Comparison of ENCODE assay signal across 18 cellular contexts in the genomic region with DNA sequence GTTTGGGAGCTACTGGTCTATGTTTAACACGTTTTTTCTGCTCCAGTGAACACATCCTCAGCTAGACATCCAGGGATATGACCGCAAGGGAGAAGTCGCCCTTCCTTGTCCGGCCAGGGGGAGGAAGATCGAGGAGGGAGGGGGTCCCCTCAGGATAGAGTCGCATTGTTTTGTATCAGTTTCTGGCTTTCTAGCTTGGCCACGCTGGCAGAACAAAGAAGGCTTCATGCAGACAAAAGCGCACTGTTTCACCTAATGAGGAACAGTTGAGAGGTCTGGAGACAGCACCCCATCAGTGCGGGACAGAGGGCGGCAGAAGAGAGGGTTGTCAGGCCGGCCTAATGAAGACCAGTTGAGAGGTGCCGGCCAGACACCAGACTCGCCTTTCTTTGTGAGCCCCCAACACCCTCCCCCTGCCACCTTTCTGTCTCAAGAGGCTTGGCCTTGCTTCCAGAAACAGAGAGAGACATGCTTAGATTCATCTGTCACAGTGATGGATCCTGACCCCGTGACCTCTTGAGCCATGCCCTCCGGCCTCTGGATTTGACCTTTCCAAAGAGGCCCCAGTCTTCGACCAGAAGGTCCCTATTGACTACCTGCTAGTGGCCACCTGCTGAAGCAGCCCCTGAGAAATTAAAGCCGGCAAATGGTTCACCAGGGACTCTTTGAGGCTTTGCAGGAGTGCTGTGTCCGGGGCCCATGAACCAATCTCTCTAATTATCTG.
DNase-seq lines count a peak whose midpoint lies in the region; ATAC-seq and TF ChIP-seq lines count a peak whose summit lies in the region.
"Had no signal": no experiment of that assay in that cellular context is flagged by ENCODE, and none has a peak within 500 bp of the region (broad histone marks: within the 10 kb centered on the region; RNA-seq: fewer than 3 reads in every experiment).

No MANE protein-coding gene starts in this region.

- no peak for ATAC-seq in CD4-positive, alpha-beta T cell (ENCODE audit: poor library complexity)
- ATAC-seq: HCT116, K562 had no signal

- H3K4me1 ChIP-seq in mesenchymal stem cell (ENCODE audit: control insufficient read depth, insufficient read depth, low read depth, low read length) (peaks cover 3% of the 10 kb centered on the region), trophoblast cell (ENCODE audit: control insufficient read depth in 1 of 2, insufficient read depth in 2 of 2, low read length in 2 of 2) (peaks cover 15 to 24% of the 10 kb centered on the region in 2 experiments), GM23248 (ENCODE audit: insufficient read depth) (peaks cover 28% of the 10 kb centered on the region), mammary epithelial cell (ENCODE audit: insufficient read depth, low read length) (peaks cover 17% of the 10 kb centered on the region)
- H3K4me1 ChIP-seq: Peyer's patch had no signal

- no peak overlapping the region for H2BK120ac ChIP-seq in mesenchymal stem cell (ENCODE audit: low read depth, low read length)
- peak overlapping the region; percentile 15 for H2BK120ac ChIP-seq in trophoblast cell (ENCODE audit: insufficient read depth, low read length, poor library complexity)

- H3K4me3 Mint-ChIP-seq in CD4-positive, alpha-beta T cell: no peak overlapping the region

- no peaks in the 10 kb centered on the region for H3K9me2 ChIP-seq in GM23248 (ENCODE audit: insufficient read depth)

- H3K27ac ChIP-seq in mesenchymal stem cell (ENCODE audit: low read length, poor library complexity, severe bottlenecking) (no peak overlapping the region), trophoblast cell (ENCODE audit: low read depth, low read length) (peak overlapping the region; percentile 16), coronary artery (no peak overlapping the region), GM23248 (no peak overlapping the region), mammary epithelial cell (ENCODE audit: insufficient read depth, low read depth, low read length) (no peak overlapping the region)
- H3K27ac ChIP-seq in CD4-positive, alpha-beta T cell (ENCODE audit: low read depth, low read length): no peak overlapping the region
- H3K27ac ChIP-seq: C4-2B, HL-60, Peyer's patch had no signal

- H3K4me1 Mint-ChIP-seq in CD4-positive, alpha-beta T cell (ENCODE audit: low read depth): no peaks in the 10 kb centered on the region

- in situ Hi-C loops in GM23248 (cut with MboI): no loop called here
- in situ Hi-C loops in mammary epithelial cell (cut with MboI; ENCODE audit: low sequenced_read_pairs in 2 of 2): no loop called here

- H3K27me3 ChIP-seq in mesenchymal stem cell (ENCODE audit: control insufficient read depth in 1 of 2, insufficient read depth in 1 of 2, low read length in 2 of 2) (no peaks in the 10 kb centered on the region), trophoblast cell (ENCODE audit: insufficient read depth, low read length) (no peaks in the 10 kb centered on the region), GM23248 (replicated peaks; ENCODE audit: insufficient read depth) (no peaks in the 10 kb centered on the region), mammary epithelial cell (ENCODE audit: insufficient read depth, low read length) (no peaks in the 10 kb centered on the region)
- no peaks in the 10 kb centered on the region for H3K27me3 ChIP-seq in CD4-positive, alpha-beta T cell (ENCODE audit: control insufficient read depth, insufficient read depth, low read length)
- H3K27me3 ChIP-seq: Peyer's patch had no signal

- H3K27ac Mint-ChIP-seq in CD4-positive, alpha-beta T cell: no peak overlapping the region

- H4K20me1 ChIP-seq in GM23248 (ENCODE audit: insufficient read depth) (no peaks in the 10 kb centered on the region), mammary epithelial cell (ENCODE audit: insufficient read depth, low read length) (no peaks in the 10 kb centered on the region)

- BruUV-seq in mammary epithelial cell (replicated peaks; lab: Mats Ljungman, UMichigan): no TSS peak

- CTCF ChIA-PET in CD4-positive, alpha-beta T cell (lab: Charles Lee): no interaction called here
- CTCF ChIA-PET in mammary epithelial cell (lab: Charles Lee; ENCODE audit: low non-redundant PET): no interaction called here

- peaks cover 17% of the 10 kb centered on the region for H3K9me3 Mint-ChIP-seq in CD4-positive, alpha-beta T cell

- H2BK12ac ChIP-seq in mesenchymal stem cell (ENCODE audit: low read length in 2 of 2) (peak overlapping the region; percentile 31 to 37), trophoblast cell (ENCODE audit: low read length) (peak overlapping the region; percentile 54)

- H3K23ac ChIP-seq in mesenchymal stem cell (ENCODE audit: low read length in 2 of 2): no peak overlapping the region
- no peak overlapping the region for H3K23ac ChIP-seq in trophoblast cell (ENCODE audit: low read length)

- H3K4me3 ChIP-seq in mesenchymal stem cell (ENCODE audit: insufficient read depth in 1 of 2, low read depth in 1 of 2, low read length in 2 of 2): no peak overlapping the region
- no peak overlapping the region for H3K4me3 ChIP-seq in trophoblast cell (ENCODE audit: low read depth, low read length)
- no peak overlapping the region for H3K4me3 ChIP-seq in coronary artery
- H3K4me3 ChIP-seq in GM23248: no peak overlapping the region
- no peak overlapping the region for H3K4me3 ChIP-seq in mammary epithelial cell (replicated peaks in 1 of 3; ENCODE audit: insufficient read depth in 1 of 3, low read depth in 2 of 3, low read length in 3 of 3)
- H3K4me3 ChIP-seq: K562, Peyer's patch had no signal

- H3K79me2 ChIP-seq in trophoblast cell (ENCODE audit: control insufficient read depth, insufficient read depth, low read length, poor library complexity): no peaks in the 10 kb centered on the region
- no peaks in the 10 kb centered on the region for H3K79me2 ChIP-seq in GM23248 (ENCODE audit: insufficient read depth)
- no peaks in the 10 kb centered on the region for H3K79me2 ChIP-seq in mammary epithelial cell (ENCODE audit: insufficient read depth, low read length)

- H2BK5ac ChIP-seq in mesenchymal stem cell (ENCODE audit: low read depth, low read length, poor library complexity, severe bottlenecking) (no peak overlapping the region), trophoblast cell (ENCODE audit: low read depth, low read length, poor library complexity) (peak overlapping the region; percentile 23)

- H4K8ac ChIP-seq in mesenchymal stem cell (ENCODE audit: low read length): peak overlapping the region; percentile 77
- peak overlapping the region; percentile 19 for H4K8ac ChIP-seq in trophoblast cell (ENCODE audit: low read depth, low read length)

- H2BK15ac ChIP-seq in mesenchymal stem cell (ENCODE audit: low read depth, poor library complexity, severe bottlenecking): no peak overlapping the region

- H3K4ac ChIP-seq in mesenchymal stem cell (ENCODE audit: low read depth in 1 of 2, low read length in 2 of 2) (peak overlapping the region in 1 of 2 experiments; percentile 41), trophoblast cell (ENCODE audit: low read depth, low read length) (no peak overlapping the region)

- dilution Hi-C loops in mammary epithelial cell (cut with HindIII; ENCODE audit: low sequenced_read_pairs): no loop called here

- H3K36me3 ChIP-seq in mesenchymal stem cell (ENCODE audit: control insufficient read depth in 1 of 2, insufficient read depth in 2 of 2, low read depth in 1 of 2, low read length in 2 of 2): no peaks in the 10 kb centered on the region
- H3K36me3 ChIP-seq in trophoblast cell (ENCODE audit: control insufficient read depth in 1 of 2, insufficient read depth in 2 of 2, low read length in 2 of 2): no peaks in the 10 kb centered on the region
- H3K36me3 ChIP-seq in GM23248 (ENCODE audit: low read depth): no peaks in the 10 kb centered on the region
- no peaks in the 10 kb centered on the region for H3K36me3 ChIP-seq in mammary epithelial cell (ENCODE audit: insufficient read depth, low read length)
- H3K36me3 ChIP-seq: Peyer's patch had no signal

- H3K27me3 Mint-ChIP-seq in CD4-positive, alpha-beta T cell: no peaks in the 10 kb centered on the region

- H3K14ac ChIP-seq in mesenchymal stem cell (ENCODE audit: low read length in 2 of 2) (no peak overlapping the region), trophoblast cell (ENCODE audit: low read length) (peak overlapping the region; percentile 20)

- H3K18ac ChIP-seq in mesenchymal stem cell (ENCODE audit: low read depth in 1 of 2, low read length in 2 of 2) (peak overlapping the region; percentile 52 to 55), trophoblast cell (ENCODE audit: low read length) (peak overlapping the region; percentile 11)

- DNase-seq in C1 segment of cervical spinal cord (lab: John Stamatoyannopoulos, UW) (peak in 11 of 14 donors; percentile 9 to 73 (median 54)), ecto neural progenitor cell (ENCODE audit: low spot score) (peak; percentile 77), mesenchymal stem cell (no peak), trophoblast cell (no peak), coronary artery (ENCODE audit: low spot score) (no peak), GM23248 (no peak), mammary epithelial cell (no peak)
- DNase-seq in CD4-positive, alpha-beta T cell: no peak
- DNase-seq: Calu3, DMS79, NCI-H1092, NCI-H1694, Peyer's patch, SHP77 had no signal

- TF ChIP-seq CTCF in coronary artery (IDR thresholded peaks at IDR 0.05): no peak
- no peak for TF ChIP-seq CTCF in CD4-positive, alpha-beta T cell (IDR thresholded peaks at IDR 0.05)
- no peak for TF ChIP-seq CTCF in mammary epithelial cell (conservative IDR thresholded peaks at IDR 0.05 in 1 of 2, IDR thresholded peaks at IDR 0.05 in 1 of 2; ENCODE audit: extremely low read depth in 1 of 2, insufficient read depth in 1 of 2, low read depth in 1 of 2, low read length in 2 of 2)

- no peak overlapping the region for H4K91ac ChIP-seq in mesenchymal stem cell (ENCODE audit: low read length)
- H4K91ac ChIP-seq in trophoblast cell (ENCODE audit: low read depth, low read length): peak overlapping the region; percentile 72

- H3K79me1 ChIP-seq in mesenchymal stem cell (replicated peaks; ENCODE audit: low read length, poor library complexity, severe bottlenecking) (no peaks in the 10 kb centered on the region), trophoblast cell (ENCODE audit: low read length) (peaks cover 27% of the 10 kb centered on the region)

- POLR2A ChIA-PET in CD4-positive, alpha-beta T cell (lab: Charles Lee): no interaction called here

- intact Hi-C loops in CD4-positive, alpha-beta T cell (cut with DNase I, micrococcal nuclease): no loop called here
- intact Hi-C loops in mammary epithelial cell (cut with micrococcal nuclease): loop anchor here (5.0 to 10.0 kb wide), 2 partner anchors 219 to 446 kb away; no protein-coding TSS in a partner anchor

- 81% methylated on average over 18 of the region's 18 CpGs for WGBS in mesenchymal stem cell
- no CpG with 5 or more reads among the region's 18 CpGs for WGBS in trophoblast cell (ENCODE audit: extremely low coverage, insufficient coverage, insufficient read length)
- 91 to 95% methylated on average over 18 of the region's 18 CpGs for WGBS in GM23248 (ENCODE audit: low coverage in 1 of 2, low lambda C conversion rate in 2 of 2, missing lambda C conversion rate in 2 of 2), 2 experiments
- 80% methylated on average over 10 of the region's 18 CpGs for WGBS in mammary epithelial cell (ENCODE audit: low coverage, missing lambda C conversion rate)

- H3K9ac ChIP-seq in mesenchymal stem cell (ENCODE audit: low read length): no peak overlapping the region
- H3K9ac ChIP-seq in trophoblast cell (ENCODE audit: low read length): no peak overlapping the region
- H3K9ac ChIP-seq in GM23248: no peak overlapping the region
- no peak overlapping the region for H3K9ac ChIP-seq in mammary epithelial cell (ENCODE audit: insufficient read depth, low read length)

- H2AK5ac ChIP-seq in mesenchymal stem cell (ENCODE audit: low read length, severe bottlenecking): no peak overlapping the region
- H2AK5ac ChIP-seq in trophoblast cell (ENCODE audit: low read length): no peak overlapping the region

- no peak overlapping the region for H3K4me2 ChIP-seq in mesenchymal stem cell (ENCODE audit: low read length, poor library complexity, severe bottlenecking)
- no peak overlapping the region for H3K4me2 ChIP-seq in trophoblast cell (ENCODE audit: low read length)
- H3K4me2 ChIP-seq in GM23248 (ENCODE audit: unreplicated experiment): no peak overlapping the region
- H3K4me2 ChIP-seq in mammary epithelial cell (ENCODE audit: insufficient read depth, low read depth, low read length): no peak overlapping the region

- no peaks in the 10 kb centered on the region for H3K36me3 Mint-ChIP-seq in CD4-positive, alpha-beta T cell (ENCODE audit: low read depth)

- H3K9me3 ChIP-seq in mesenchymal stem cell (ENCODE audit: control insufficient read depth, low read length) (peaks cover 6% of the 10 kb centered on the region), trophoblast cell (ENCODE audit: insufficient read depth, low read depth, low read length) (no peaks in the 10 kb centered on the region), GM23248 (ENCODE audit: low read depth) (no peaks in the 10 kb centered on the region), mammary epithelial cell (replicated peaks; ENCODE audit: insufficient read depth, low read length) (no peaks in the 10 kb centered on the region)
- no peaks in the 10 kb centered on the region for H3K9me3 ChIP-seq in CD4-positive, alpha-beta T cell (ENCODE audit: control insufficient read depth, low read length)

- H2AFZ ChIP-seq in mesenchymal stem cell (ENCODE audit: low read depth, low read length) (no peak overlapping the region), trophoblast cell (ENCODE audit: insufficient read depth, low read length, poor library complexity) (no peak overlapping the region), GM23248 (no peak overlapping the region), mammary epithelial cell (ENCODE audit: low read depth, low read length) (no peak overlapping the region)

- H4K12ac ChIP-seq in trophoblast cell (ENCODE audit: low read depth, low read length): no peak overlapping the region

- peaks cover 23% of the 10 kb centered on the region for H3F3A ChIP-seq in GM23248 (ENCODE audit: insufficient read depth)

Comparison
In these comparisons a context has a peak if more than half of its experiments do, and no peak if none do; other contexts are left out.
1. DNase-seq: peak in C1 segment of cervical spinal cord (11 of 14) and ecto neural progenitor cell (single experiment); none in mesenchymal stem cell (single experiment), trophoblast cell (0 of 2), coronary artery (single experiment), GM23248 (single experiment), CD4-positive, alpha-beta T cell (0 of 10) and mammary epithelial cell (single experiment).